ENCODE assay signal across 8 cellular contexts in genomic region chr17:48024149-48025039, GRCh38. TPM values are rescaled to one million over a fixed set of nuclear protein-coding genes. Genes with fewer than 3 reads are reported as not detected.
A peak's percentile ranks its signal among the peaks of the same experiment; 100 is the strongest.
DNase-seq lines count a peak whose midpoint lies in the region; ATAC-seq, FAIRE-seq and TF ChIP-seq lines count a peak whose summit lies in the region.

No MANE protein-coding gene starts in this region.

- no peaks in the 10 kb centered on the region for H3K79me2 ChIP-seq in SK-N-SH (ENCODE audit: insufficient read depth)
- no peaks in the 10 kb centered on the region for H3K79me2 ChIP-seq in keratinocyte (ENCODE audit: control insufficient read depth, insufficient read depth, low read length)

- in situ Hi-C loops in brain microvascular endothelial cell (cut with HindIII; ENCODE audit: low pct_ligation_motif_present, low sequenced_read_pairs): no loop called here

- ATAC-seq in HG02852 (IDR thresholded peaks at IDR 0.05; ENCODE audit: unreplicated experiment) (peak; percentile 2), omental fat pad (ENCODE audit: low FRiP score) (no peak)

- peak overlapping the region; percentile 47; the same call in 1 of the 2 replicates for H3K9ac ChIP-seq in SK-N-SH
- H3K9ac ChIP-seq in keratinocyte (ENCODE audit: control insufficient read depth, extremely low read depth, insufficient read depth, low read length): peak overlapping the region; percentile 73

- CTCF ChIA-PET in SK-N-SH (lab: Yijun Ruan, JAX): interaction anchor here (0.5 to 31.3 kb wide), 35 partner anchors 9 to 594 kb away, joined by 3 to 1752 read pairs (median 6); partner anchors contain the start of genes CBX1, CDK5RAP3, COPZ2 and NFE2L1

- dilution Hi-C loops in keratinocyte (cut with MboI; ENCODE audit: extremely low pct_ligation_motif_present, low sequenced_read_pairs): no loop called here

- H3K27ac ChIP-seq in SK-N-SH (ENCODE audit: low read depth in 2 of 2, low read length in 1 of 2) (peak overlapping the region; percentile 68 to 88), brain microvascular endothelial cell (no peak overlapping the region), keratinocyte (ENCODE audit: control insufficient read depth, insufficient read depth, low read length) (peak overlapping the region; percentile 73)

- peak overlapping the region; percentile 43 to 78 for H3K4me3 ChIP-seq in SK-N-SH (ENCODE audit: low read depth in 2 of 2, low read length in 1 of 2)
- peak overlapping the region; percentile 54 for H3K4me3 ChIP-seq in brain microvascular endothelial cell (ENCODE audit: low read depth, low read length)
- peak overlapping the region; percentile 31 to 78 (median 66) for H3K4me3 ChIP-seq in keratinocyte (ENCODE audit: control insufficient read depth in 2 of 3, extremely low read depth in 1 of 3, insufficient read depth in 2 of 3, low read depth in 1 of 3, low read length in 3 of 3)

- WGBS in SK-N-SH (ENCODE audit: low lambda C conversion rate): 5% methylated on average over 48 of the region's 54 CpGs

- DNase-seq in DMS53 (lab: John Stamatoyannopoulos, UW) (peak; percentile 89), SK-N-SH (no peak), brain microvascular endothelial cell (no peak), keratinocyte (ENCODE audit: low read depth, low spot score) (no peak), omental fat pad (ENCODE audit: low spot score) (no peak), kidney glomerular epithelial cell (lab: John Stamatoyannopoulos, UW) (no peak)
- peak; percentile 51 to 55 for DNase-seq in stimulated activated CD4-positive, alpha-beta T cell treated with anti-CD3 and anti-CD28 coated beads, Interleukin-2, amount 100 ng/mL, for 24 hours

- FAIRE-seq in keratinocyte (lab: Jason Lieb, UNC): no peak

- TF ChIP-seq RAD21 in SK-N-SH (IDR thresholded peaks at IDR 0.05; ENCODE audit: low read length): no peak

- H3K27me3 ChIP-seq in SK-N-SH (ENCODE audit: insufficient read depth): no peaks in the 10 kb centered on the region
- no peaks in the 10 kb centered on the region for H3K27me3 ChIP-seq in brain microvascular endothelial cell (replicated peaks)
- no peaks in the 10 kb centered on the region for H3K27me3 ChIP-seq in keratinocyte (ENCODE audit: control insufficient read depth, extremely low read depth, insufficient read depth, low read length)

- no peak for TF ChIP-seq EP300 in SK-N-SH (IDR thresholded peaks at IDR 0.05; ENCODE audit: borderline replicate concordance in 1 of 2, low read depth in 1 of 2, low read length in 1 of 2)

- no peaks in the 10 kb centered on the region for H3K9me2 ChIP-seq in SK-N-SH

- POLR2A ChIA-PET in SK-N-SH (lab: Yijun Ruan, JAX): interaction anchor here (0.8 to 2.6 kb wide), 5 partner anchors 9 to 99 kb away, joined by 3 to 9 read pairs (median 7); partner anchors contain the start of genes CBX1 and NFE2L1

- H4K20me1 ChIP-seq in SK-N-SH (ENCODE audit: insufficient read depth) (no peaks in the 10 kb centered on the region), keratinocyte (ENCODE audit: control insufficient read depth, extremely low read depth, insufficient read depth, low read length) (no peaks in the 10 kb centered on the region)

- no peaks in the 10 kb centered on the region for H3K9me3 ChIP-seq in SK-N-SH
- no peaks in the 10 kb centered on the region for H3K9me3 ChIP-seq in keratinocyte (ENCODE audit: control insufficient read depth, low read depth, low read length)

- H3F3A ChIP-seq in SK-N-SH (replicated peaks; ENCODE audit: insufficient read depth): peaks cover 43% of the 10 kb centered on the region

- H3K4me1 ChIP-seq in SK-N-SH (ENCODE audit: control insufficient read depth in 1 of 2, insufficient read depth in 2 of 2, low read depth in 1 of 2, low read length in 1 of 2) (peaks cover 25 to 33% of the 10 kb centered on the region in 2 experiments; a peak in 3 of 4 replicates), keratinocyte (ENCODE audit: control insufficient read depth, extremely low read depth, insufficient read depth, low read length) (peaks cover 40% of the 10 kb centered on the region)

- H3K9me1 ChIP-seq in keratinocyte (ENCODE audit: control insufficient read depth, extremely low read depth, insufficient read depth, low read length): peaks cover 3% of the 10 kb centered on the region

- no peak for TF ChIP-seq CTCF in SK-N-SH (IDR thresholded peaks at IDR 0.05)
- TF ChIP-seq CTCF in brain microvascular endothelial cell (IDR thresholded peaks at IDR 0.05; ENCODE audit: low read depth, low read length, missing control alignments): no peak
- no peak for TF ChIP-seq CTCF in keratinocyte (optimal IDR thresholded peaks at IDR 0.05 in 1 of 3, IDR thresholded peaks at IDR 0.05 in 1 of 3, conservative IDR thresholded peaks at IDR 0.05 in 1 of 3; ENCODE audit: extremely low read depth in 1 of 3, insufficient read depth in 2 of 3, low read length in 3 of 3)
- TF ChIP-seq CTCF in omental fat pad (IDR thresholded peaks at IDR 0.05): no peak

- peak overlapping the region; percentile 100 for H3K4me2 ChIP-seq in SK-N-SH
- H3K4me2 ChIP-seq in keratinocyte (ENCODE audit: control insufficient read depth, extremely low read depth, insufficient read depth, low read depth, low read length): peak overlapping the region; percentile 96

- H2AFZ ChIP-seq in SK-N-SH (ENCODE audit: low read depth): peak overlapping the region; percentile 95
- peak overlapping the region; percentile 65 for H2AFZ ChIP-seq in keratinocyte (ENCODE audit: control insufficient read depth, low read length)

- no peaks in the 10 kb centered on the region for H3K36me3 ChIP-seq in SK-N-SH (replicated peaks in 1 of 2; ENCODE audit: control insufficient read depth in 1 of 2, insufficient read depth in 2 of 2, low read length in 1 of 2)
- H3K36me3 ChIP-seq in brain microvascular endothelial cell (replicated peaks): no peaks in the 10 kb centered on the region
- no peaks in the 10 kb centered on the region for H3K36me3 ChIP-seq in keratinocyte (ENCODE audit: control insufficient read depth in 2 of 2, extremely low read depth in 1 of 2, insufficient read depth in 2 of 2, low read length in 2 of 2)

TF ChIP-seq in SK-N-SH, 30 proteins besides CTCF, POLR2A, EP300 and RAD21:
- TF ChIP-seq NRF1 (IDR thresholded peaks at IDR 0.05; ENCODE audit: low read depth, low read length): peak; percentile 40
- TF ChIP-seq, protein P1, sequence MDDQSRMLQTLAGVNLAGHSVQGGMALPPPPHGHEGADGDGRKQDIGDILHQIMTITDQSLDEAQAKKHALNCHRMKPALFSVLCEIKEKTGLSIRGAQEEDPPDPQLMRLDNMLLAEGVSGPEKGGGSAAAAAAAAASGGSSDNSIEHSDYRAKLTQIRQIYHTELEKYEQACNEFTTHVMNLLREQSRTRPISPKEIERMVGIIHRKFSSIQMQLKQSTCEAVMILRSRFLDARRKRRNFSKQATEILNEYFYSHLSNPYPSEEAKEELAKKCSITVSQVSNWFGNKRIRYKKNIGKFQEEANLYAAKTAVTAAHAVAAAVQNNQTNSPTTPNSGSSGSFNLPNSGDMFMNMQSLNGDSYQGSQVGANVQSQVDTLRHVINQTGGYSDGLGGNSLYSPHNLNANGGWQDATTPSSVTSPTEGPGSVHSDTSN (IDR thresholded peaks at IDR 0.05): no peak

RNA-seq across cellular contexts. Expression of gene COPZ2, which starts 13.2 kb away (rescaled TPM):
- polyA plus RNA-seq in SK-N-SH (2012; rRNA removed) (31.2 and 36.9 TPM in 2 replicates), keratinocyte (11.1 to 18.0 TPM (median 12.5 TPM) in 3 replicates)
- polyA plus RNA-seq in SK-N-SH (2012; cell fraction: cytosol; rRNA removed): 35.6 and 43.6 TPM in 2 replicates
- polyA plus RNA-seq in SK-N-SH (2012; cell fraction: nucleus; rRNA removed): 29.6 and 30.5 TPM in 2 replicates
- polyA plus RNA-seq in keratinocyte (2011; ENCODE audit: low read depth): 13.4 TPM
- 19.8 and 23.7 TPM in 2 replicates for polyA plus RNA-seq in keratinocyte (2011; cell fraction: cytosol; rRNA removed)
- polyA plus RNA-seq in keratinocyte (2011; cell fraction: nucleus; rRNA removed): 14.8 and 16.3 TPM in 2 replicates
- 16.5 and 17.2 TPM in 2 replicates for polyA plus RNA-seq in keratinocyte (2012; ENCODE audit: low replicate concordance)
- polyA minus RNA-seq in keratinocyte: 7.2 to 11.6 TPM (median 9.0 TPM) in 3 replicates
- polyA minus RNA-seq in keratinocyte (2011; cell fraction: cytosol; rRNA and poly(A)+ RNA removed): 13.8 TPM
- polyA minus RNA-seq in keratinocyte (2011; cell fraction: nucleus; rRNA and poly(A)+ RNA removed): 3.0 and 7.2 TPM in 2 replicates
- 10 to 100 TPM; 43.8 to 61.8 (median 49.7) TPM for total RNA-seq in omental fat pad

RNA-seq across cellular contexts. Expression of gene NFE2L1, which starts 23.8 kb away (rescaled TPM):
- polyA plus RNA-seq in SK-N-SH (2012; rRNA removed): 159 and 174 TPM in 2 replicates
- polyA plus RNA-seq in SK-N-SH (2012; cell fraction: cytosol; rRNA removed): 128 and 192 TPM in 2 replicates
- polyA plus RNA-seq in SK-N-SH (2012; cell fraction: nucleus; rRNA removed): 135 and 166 TPM in 2 replicates
- 169 to 284 TPM (median 208 TPM) in 3 replicates for polyA plus RNA-seq in keratinocyte
- 179 TPM for polyA plus RNA-seq in keratinocyte (2011; ENCODE audit: low read depth)
- 112 TPM in 2 replicates for polyA plus RNA-seq in keratinocyte (2011; cell fraction: cytosol; rRNA removed)
- 514 and 591 TPM in 2 replicates for polyA plus RNA-seq in keratinocyte (2011; cell fraction: nucleus; rRNA removed)
- polyA plus RNA-seq in keratinocyte (2012; ENCODE audit: low replicate concordance): 152 and 178 TPM in 2 replicates
- polyA minus RNA-seq in keratinocyte: 167 to 352 TPM (median 217 TPM) in 3 replicates
- 115 TPM for polyA minus RNA-seq in keratinocyte (2011; cell fraction: cytosol; rRNA and poly(A)+ RNA removed)
- polyA minus RNA-seq in keratinocyte (2011; cell fraction: nucleus; rRNA and poly(A)+ RNA removed): 374 and 414 TPM in 2 replicates
- 100 to 1,000 TPM; 144 to 255 (median 168) TPM for total RNA-seq in omental fat pad

RNA-seq across cellular contexts. Expression of gene CDK5RAP3, which starts 53.5 kb away (rescaled TPM):
- polyA plus RNA-seq in SK-N-SH (2012; rRNA removed) (208 and 288 TPM in 2 replicates), keratinocyte (62.7 to 79.4 TPM (median 63.9 TPM) in 3 replicates)
- 77.8 and 94.7 TPM in 2 replicates for polyA plus RNA-seq in SK-N-SH (2012; cell fraction: cytosol; rRNA removed)
- polyA plus RNA-seq in SK-N-SH (2012; cell fraction: nucleus; rRNA removed): 1,862 and 2,736 TPM in 2 replicates
- polyA plus RNA-seq in keratinocyte (2011; ENCODE audit: low read depth): 69.5 TPM
- polyA plus RNA-seq in keratinocyte (2011; cell fraction: cytosol; rRNA removed): 24.8 and 26.8 TPM in 2 replicates
- 316 and 363 TPM in 2 replicates for polyA plus RNA-seq in keratinocyte (2011; cell fraction: nucleus; rRNA removed)
- polyA plus RNA-seq in keratinocyte (2012; ENCODE audit: low replicate concordance): 58.2 and 79.6 TPM in 2 replicates
- polyA minus RNA-seq in keratinocyte: 39.3 to 66.2 TPM (median 50.9 TPM) in 3 replicates
- polyA minus RNA-seq in keratinocyte (2011; cell fraction: cytosol; rRNA and poly(A)+ RNA removed): 18.8 TPM
- 39.1 and 52.5 TPM in 2 replicates for polyA minus RNA-seq in keratinocyte (2011; cell fraction: nucleus; rRNA and poly(A)+ RNA removed)
- 100 to 1,000 TPM in 2 of 4 donors, 10 to 100 TPM in 2; 72.4 to 156 (median 100) TPM for total RNA-seq in omental fat pad

Comparison
In these comparisons a context has a peak if more than half of its experiments do, and no peak if none do; other contexts are left out.
1. DNase-seq: peak in DMS53 (single experiment) and stimulated activated CD4-positive, alpha-beta T cell treated with anti-CD3 and anti-CD28 coated beads, Interleukin-2, amount 100 ng/mL, for 24 hours (2 of 2); none in SK-N-SH (single experiment), brain microvascular endothelial cell (single experiment), keratinocyte (single experiment), omental fat pad (single experiment) and kidney glomerular epithelial cell (single experiment).
2. Peak in every context shown above with its lines, with median percentiles within 50 percentile points of each other: H3K4me3 ChIP-seq.